Comparison of ENCODE assay signal across 32 cellular contexts in genomic region chr11:34647532-34647931, GRCh38. TPM values are rescaled to one million over a fixed set of nuclear protein-coding genes. Genes with fewer than 3 reads are reported as not detected.
DNase-seq lines count a peak whose midpoint lies in the region; ATAC-seq, FAIRE-seq and TF ChIP-seq lines count a peak whose summit lies in the region.
"Had no signal": no experiment of that assay in that cellular context is flagged by ENCODE, and none has a peak within 500 bp of the region (broad histone marks: within the 10 kb centered on the region; RNA-seq: fewer than 3 reads in every experiment).

No MANE protein-coding gene starts in this region.

- no peak overlapping the region for H2BK5ac ChIP-seq in H1 (ENCODE audit: low read depth, low read length)

- H3K79me1 ChIP-seq in H1 (ENCODE audit: low read depth, low read length): no peaks in the 10 kb centered on the region

- TF ChIP-seq POLR2A in H1 (IDR thresholded peaks at IDR 0.05; ENCODE audit: control extremely low read depth in 1 of 2, low read depth in 2 of 2, low read length in 2 of 2): no peak

- H3K4me2 ChIP-seq in H1 (ENCODE audit: insufficient read depth in 1 of 2, low read depth in 2 of 2, low read length in 2 of 2): no peak overlapping the region
- H3K4me2 ChIP-seq in neural progenitor cell: no peak overlapping the region
- no peak overlapping the region for H3K4me2 ChIP-seq in osteoblast (ENCODE audit: insufficient read depth, low read length)

- H3K4me3 ChIP-seq in HEK293 (ENCODE audit: low read depth, low read length): no peak overlapping the region
- no peak overlapping the region for H3K4me3 ChIP-seq in H1 (ENCODE audit: extremely low read depth in 1 of 4, insufficient read depth in 2 of 4, low read depth in 3 of 4, low read length in 4 of 4)
- no peak overlapping the region for H3K4me3 ChIP-seq in neural progenitor cell
- no peak overlapping the region for H3K4me3 ChIP-seq in osteoblast (ENCODE audit: insufficient read depth, low read length)
- H3K4me3 ChIP-seq: cardiac muscle cell, colonic mucosa, left lung, right lobe of liver, SJCRH30, transverse colon had no signal

- H3K14ac ChIP-seq in H1 (ENCODE audit: insufficient read length): no peak overlapping the region

- no peak overlapping the region for H3K18ac ChIP-seq in H1 (ENCODE audit: extremely low read depth, low read length)

- no peak for ATAC-seq in GM21737 (IDR thresholded peaks at IDR 0.05; ENCODE audit: unreplicated experiment)
- ATAC-seq: left lung, right lobe of liver had no signal

- H3K9me3 ChIP-seq in HEK293 (ENCODE audit: control insufficient read depth, insufficient read depth, low read depth, low read length) (no peaks in the 10 kb centered on the region), H1 (ENCODE audit: insufficient read depth in 2 of 2, low read depth in 1 of 2, low read length in 1 of 2) (no peaks in the 10 kb centered on the region), neural progenitor cell (ENCODE audit: low read depth) (no peaks in the 10 kb centered on the region), osteoblast (ENCODE audit: low read depth, low read length) (no peaks in the 10 kb centered on the region)
- H3K9me3 ChIP-seq: colonic mucosa, left lung, neutrophil, right lobe of liver, SJCRH30, transverse colon had no signal

- no peaks in the 10 kb centered on the region for H3K27me3 ChIP-seq in H1 (replicated peaks in 1 of 4; ENCODE audit: control insufficient read depth in 3 of 4, extremely low read depth in 1 of 4, insufficient read depth in 3 of 4, low read length in 3 of 4)
- H3K27me3 ChIP-seq in neural progenitor cell: no peaks in the 10 kb centered on the region
- no peaks in the 10 kb centered on the region for H3K27me3 ChIP-seq in osteoblast (ENCODE audit: insufficient read depth, low read length)
- H3K27me3 ChIP-seq: cardiac muscle cell, colonic mucosa, left lung, right lobe of liver, SJCRH30, transverse colon had no signal

- H3K4me1 ChIP-seq in HEK293 (ENCODE audit: control insufficient read depth, insufficient read depth, low read length) (no peaks in the 10 kb centered on the region), H1 (replicated peaks in 1 of 4; ENCODE audit: control insufficient read depth in 3 of 4, insufficient read depth in 4 of 4, low read length in 3 of 4) (peaks cover 0 to 8% (median 2%) of the 10 kb centered on the region in 4 experiments; a peak in 4 of 7 replicates), neural progenitor cell (peaks cover 20% of the 10 kb centered on the region), osteoblast (ENCODE audit: insufficient read depth, low read length) (peaks cover 34% of the 10 kb centered on the region)
- H3K4me1 ChIP-seq: right lobe of liver, SJCRH30 had no signal

- H3K27ac ChIP-seq in C4-2B (peak overlapping the region; percentile 52), HEK293 (ENCODE audit: extremely low read depth, low read depth, low read length) (no peak overlapping the region), H1 (ENCODE audit: low read depth, low read length) (no peak overlapping the region), neural progenitor cell (no peak overlapping the region), osteoblast (ENCODE audit: low read depth, low read length) (no peak overlapping the region)
- H3K27ac ChIP-seq: cardiac muscle cell, colonic mucosa, left lung, neutrophil, right lobe of liver, SJCRH30 had no signal

- FAIRE-seq in H1 (lab: Jason Lieb, UNC): no peak
- FAIRE-seq: islet of Langerhans had no signal

- TF ChIP-seq CTCF in C4-2B (conservative IDR thresholded peaks at IDR 0.05): no peak
- TF ChIP-seq CTCF in HEK293 (tag by site-specific recombination; IDR thresholded peaks at IDR 0.05): no peak
- TF ChIP-seq CTCF in H1 (IDR thresholded peaks at IDR 0.05; ENCODE audit: control extremely low read depth in 1 of 3, insufficient read depth in 1 of 3, low read depth in 1 of 3, low read length in 3 of 3): no peak
- no peak for TF ChIP-seq CTCF in neural progenitor cell (IDR thresholded peaks at IDR 0.05)
- no peak for TF ChIP-seq CTCF in osteoblast (IDR thresholded peaks at IDR 0.05; ENCODE audit: extremely low read depth, low read depth, low read length)

- no peak overlapping the region for H4K8ac ChIP-seq in H1 (ENCODE audit: extremely low read depth, insufficient read depth, low read length)

- peaks cover 1% of the 10 kb centered on the region for H3K36me3 Mint-ChIP-seq in neural progenitor cell
- H3K36me3 Mint-ChIP-seq: activated naive CD8-positive, alpha-beta T cell treated with anti-CD3 and anti-CD28 coated beads for 36 hours had no signal

- H2AK5ac ChIP-seq in H1 (ENCODE audit: low read depth, low read length): no peak overlapping the region

- H3K36me3 ChIP-seq in HEK293 (ENCODE audit: control insufficient read depth in 2 of 2, insufficient read depth in 1 of 2, low read length in 2 of 2) (no peaks in the 10 kb centered on the region), H1 (ENCODE audit: control insufficient read depth in 2 of 4, insufficient read depth in 4 of 4, low read length in 3 of 4) (no peaks in the 10 kb centered on the region), neural progenitor cell (no peaks in the 10 kb centered on the region), osteoblast (ENCODE audit: insufficient read depth, low read length) (no peaks in the 10 kb centered on the region)
- H3K36me3 ChIP-seq: cardiac muscle cell, colonic mucosa, neutrophil, right lobe of liver, SJCRH30 had no signal

- H3K27ac Mint-ChIP-seq in neural progenitor cell: peak overlapping the region; percentile 42
- H3K27ac Mint-ChIP-seq: activated naive CD8-positive, alpha-beta T cell treated with anti-CD3 and anti-CD28 coated beads for 36 hours; activated T-cell treated with anti-CD3 and anti-CD28 coated beads, Interleukin-2, amount 50 U/mL, for 24 hours had no signal

- H4K20me1 ChIP-seq in H1 (replicated peaks in 1 of 2; ENCODE audit: control insufficient read depth in 1 of 2, insufficient read depth in 2 of 2, low read length in 2 of 2) (no peaks in the 10 kb centered on the region), neural progenitor cell (ENCODE audit: low read depth) (no peaks in the 10 kb centered on the region), osteoblast (ENCODE audit: insufficient read depth, low read length) (no peaks in the 10 kb centered on the region)

- no peak for TF ChIP-seq EP300 in H1 (IDR thresholded peaks at IDR 0.05; ENCODE audit: borderline replicate concordance in 1 of 2, low read depth in 2 of 2, low read length in 2 of 2)

- H2BK120ac ChIP-seq in H1 (replicated peaks; ENCODE audit: low read depth, low read length): no peak overlapping the region

- H3F3A ChIP-seq in neural progenitor cell (ENCODE audit: low read depth): no peaks in the 10 kb centered on the region

- H3K4me1 Mint-ChIP-seq in neural progenitor cell: peaks cover 26% of the 10 kb centered on the region

- 88% methylated on average over 3 of the region's 3 CpGs; no CpG with 5 or more reads in 1 of the 2 experiments for WGBS in H1 (ENCODE audit: extremely low coverage in 1 of 2, insufficient coverage in 1 of 2, insufficient read length in 1 of 2, insufficient replicate concordance in 2 of 2, low coverage in 1 of 2, low lambda C conversion rate in 2 of 2, missing lambda C conversion rate in 1 of 2), 2 experiments

- CTCF ChIA-PET in HEK293 (lab: Yijun Ruan, JAX): interaction anchor here (0.7 kb wide), 1 partner anchor 238 kb away, joined by 3 read pairs; no protein-coding TSS in a partner anchor
- CTCF ChIA-PET in H1 (lab: Charles Lee; ENCODE audit: partially characterized antibody): interaction anchor here (0.7 kb wide), 1 partner anchor 17 kb away, joined by 3 read pairs; no protein-coding TSS in a partner anchor

- no peak overlapping the region for H3K23ac ChIP-seq in H1 (ENCODE audit: insufficient read length)

- H2BK15ac ChIP-seq in H1 (ENCODE audit: low read length): no peak overlapping the region

- no peak overlapping the region for H3K56ac ChIP-seq in H1 (replicated peaks; ENCODE audit: insufficient read length, low read depth, low read length)

- peaks cover 8% of the 10 kb centered on the region for H3K27me3 Mint-ChIP-seq in neural progenitor cell (ENCODE audit: insufficient read depth, low read depth)

- TF ChIP-seq RAD21 in H1 (IDR thresholded peaks at IDR 0.05 in 1 of 2, conservative IDR thresholded peaks at IDR 0.05 in 1 of 2; ENCODE audit: low read depth in 2 of 2, low read length in 2 of 2): no peak

- DNase-seq in H1 (ENCODE audit: low read depth in 1 of 2, low spot score in 2 of 2) (no peak), neural progenitor cell (ENCODE audit: low spot score) (no peak), osteoblast (ENCODE audit: insufficient read length, low spot score, missing footprints) (no peak), 8988T (no peak)
- no peak for DNase-seq in stimulated activated naive CD4-positive, alpha-beta T cell (lab: John Stamatoyannopoulos, UW)
- DNase-seq: activated CD4-positive, alpha-beta T cell treated with anti-CD3 and anti-CD28 coated beads for 48 hours; activated gamma-delta T cell; activated naive CD8-positive, alpha-beta T cell treated with anti-CD3 and anti-CD28 coated beads for 36 hours; activated T-cell treated with anti-CD3 and anti-CD28 coated beads, Interleukin-2, amount 50 U/mL, for 24 hours; aorta; colonic mucosa; effector CD4-positive, alpha-beta T cell; GOT3; left lung; MV-4-11; NCI-H1436; NCI-H2081 treated with DMSO at 0.1 percent for 48 hours; NCI-H226; NCI-H69; right lobe of liver; SJCRH30; stimulated activated CD4-positive, alpha-beta T cell treated with anti-CD3 and anti-CD28 coated beads, Interleukin-12 subunit alpha, Interleukin-12 subunit beta, amount 100 ng/mL, for 4 hours; stimulated activated CD4-positive, alpha-beta T cell treated with anti-CD3 and anti-CD28 coated beads, Interleukin-4, amount 100 ng/mL, for 1 hour; T-helper 9 cell; transverse colon had no signal

- H3K9ac ChIP-seq in H1 (replicated peaks in 1 of 4; ENCODE audit: extremely low read depth in 1 of 4, low read depth in 3 of 4, low read length in 3 of 4) (no peak overlapping the region), neural progenitor cell (no peak overlapping the region)

- peaks cover 5% of the 10 kb centered on the region for H3K9me3 Mint-ChIP-seq in neural progenitor cell
- H3K9me3 Mint-ChIP-seq: activated T-cell treated with anti-CD3 and anti-CD28 coated beads, Interleukin-2, amount 50 U/mL, for 24 hours had no signal

- no peaks in the 10 kb centered on the region for H3K79me2 ChIP-seq in H1 (ENCODE audit: control insufficient read depth in 1 of 2, insufficient read depth in 2 of 2, low read length in 2 of 2)
- H3K79me2 ChIP-seq in neural progenitor cell (ENCODE audit: low read depth): no peaks in the 10 kb centered on the region
- no peaks in the 10 kb centered on the region for H3K79me2 ChIP-seq in osteoblast (ENCODE audit: insufficient read depth, low read length)

- no peak overlapping the region for H2BK20ac ChIP-seq in H1 (ENCODE audit: low read length)

- H3K23me2 ChIP-seq in H1 (ENCODE audit: low read depth, low read length): no peaks in the 10 kb centered on the region; the same call in 1 of the 2 replicates

- no peak overlapping the region for H2BK12ac ChIP-seq in H1 (ENCODE audit: low read depth, low read length)

- H4K91ac ChIP-seq in H1 (replicated peaks; ENCODE audit: insufficient read length, low read length): no peak overlapping the region

- H4K5ac ChIP-seq in H1 (ENCODE audit: insufficient read length, low read depth, low read length): no peak overlapping the region

- POLR2A ChIA-PET in HEK293 (lab: Yijun Ruan, JAX) (no interaction called here), H1 (lab: Charles Lee; ENCODE audit: partially characterized antibody) (no interaction called here)

- no peak overlapping the region for H3K4ac ChIP-seq in H1 (replicated peaks; ENCODE audit: insufficient read length, low read depth, low read length)

- no peak overlapping the region for H3K4me3 Mint-ChIP-seq in neural progenitor cell
- H3K4me3 Mint-ChIP-seq: activated naive CD8-positive, alpha-beta T cell treated with anti-CD3 and anti-CD28 coated beads for 36 hours; activated T-cell treated with anti-CD3 and anti-CD28 coated beads, Interleukin-2, amount 50 U/mL, for 24 hours had no signal

- 0 out of 2 replicates have a peak overlapping the region, but pooled peaks have one; percentile 67 for H2AFZ ChIP-seq in H1 (ENCODE audit: low read length)
- peak overlapping the region; percentile 18 for H2AFZ ChIP-seq in neural progenitor cell (replicated peaks)
- H2AFZ ChIP-seq in osteoblast (ENCODE audit: low read length): no peak overlapping the region

RNA-seq across cellular contexts. Expression of gene EHF, which starts 26.6 kb away (rescaled TPM):
- total RNA-seq in H1 (2021; fragmentation: NEBNext Ultra II Directional; extraction: Animal tissue kit (Norgen Biotek cat#: 25700)): not detected in 2 replicates
- polyA plus RNA-seq in H1 (2011; rRNA removed): not detected in 2 replicates
- polyA plus RNA-seq in H1 (2011; cell fraction: cytosol; rRNA removed): not detected
- polyA plus RNA-seq in H1 (2011; cell fraction: nucleus; rRNA removed): not detected
- polyA plus RNA-seq in H1 (2012, experiment 1 of 2): not detected in 4 replicates
- not detected for polyA plus RNA-seq in H1 (2012, experiment 2 of 2)
- not detected for polyA plus RNA-seq in H1 (2013, experiment 1 of 2)
- polyA plus RNA-seq in H1 (2013, experiment 2 of 2): not detected
- not detected in 2 replicates for polyA minus RNA-seq in H1 (2011; rRNA and poly(A)+ RNA removed)
- polyA minus RNA-seq in H1 (2011; cell fraction: cytosol; rRNA and poly(A)+ RNA removed): not detected
- polyA minus RNA-seq in H1 (2011; cell fraction: nucleus; rRNA and poly(A)+ RNA removed): not detected
- 0.12 TPM in 1 of 2 replicates, not detected in the other for total RNA-seq in neural progenitor cell (ENCODE audit: low replicate concordance)
- total RNA-seq in osteoblast: not detected in 2 replicates
- total RNA-seq: activated naive CD8-positive, alpha-beta T cell treated with anti-CD3 and anti-CD28 coated beads for 36 hours; cardiac muscle cell; posterior vena cava; SJCRH30 had no signal
- polyA plus RNA-seq: cardiac muscle cell had no signal
